ENCODE assay signal across 8 cellular contexts in the genomic region with DNA sequence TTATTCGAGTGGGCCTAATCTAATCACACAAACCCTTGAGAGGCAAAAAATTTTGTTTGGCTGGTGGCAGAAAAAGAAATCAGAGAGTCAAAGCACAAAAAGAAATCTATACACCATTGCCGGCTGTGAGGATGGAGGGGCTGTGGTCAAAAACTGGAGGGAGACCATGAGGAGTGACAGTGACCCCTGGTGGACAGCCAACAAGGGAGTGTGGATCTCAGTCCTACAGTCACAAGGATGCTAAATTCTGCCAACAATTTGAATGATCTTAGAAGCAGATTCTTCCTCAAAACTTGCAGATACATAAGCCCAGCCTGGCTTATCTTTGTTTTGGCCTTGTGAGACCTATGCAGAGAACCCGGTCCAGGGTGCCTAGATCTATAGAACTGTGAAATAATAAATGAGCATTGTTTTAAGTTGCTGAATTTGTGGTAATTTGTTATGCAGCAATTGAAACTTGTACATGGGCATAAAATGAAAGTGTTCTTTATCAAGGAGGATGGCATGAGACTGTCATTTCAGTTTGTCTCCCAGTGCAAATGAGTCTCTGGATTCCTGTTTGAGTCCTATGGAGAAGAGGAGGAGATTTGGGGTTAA.
DNase-seq lines count a peak whose midpoint lies in the region; ATAC-seq and TF ChIP-seq lines count a peak whose summit lies in the region.

No MANE protein-coding gene starts in this region.

- H3K4me3 ChIP-seq in LNCaP clone FGC (ENCODE audit: low read depth, low read length) (no peak overlapping the region), WERI-Rb-1 (ENCODE audit: low read depth, low read length) (no peak overlapping the region), fibroblast of the aortic adventitia (ENCODE audit: low read depth, low read length) (no peak overlapping the region)

- TF ChIP-seq CTCF in LNCaP clone FGC (IDR thresholded peaks at IDR 0.05; ENCODE audit: control insufficient read depth, extremely low read depth, insufficient read depth) (peak; percentile 31; the same call in 1 of the 2 replicates), WERI-Rb-1 (IDR thresholded peaks at IDR 0.05; ENCODE audit: low read depth, low read length) (peak; percentile 84), fibroblast of the aortic adventitia (IDR thresholded peaks at IDR 0.05; ENCODE audit: insufficient read depth, low read length) (peak; percentile 40)

- no peaks in the 10 kb centered on the region for H3K36me3 ChIP-seq in WERI-Rb-1

- H3K27ac ChIP-seq in WERI-Rb-1, result no peak overlapping the region

- no peaks in the 10 kb centered on the region for H3K27me3 ChIP-seq in WERI-Rb-1 (ENCODE audit: insufficient read depth, low read depth, severe bottlenecking)

- H3K9me3 ChIP-seq in WERI-Rb-1 (ENCODE audit: severe bottlenecking), result no peaks in the 10 kb centered on the region

- ATAC-seq in GM21619 (IDR thresholded peaks at IDR 0.05; ENCODE audit: unreplicated experiment), result peak; percentile 88

- DNase-seq in NCI-H2081 (lab: John Stamatoyannopoulos, UW) (peak; percentile 22 to 60), NCI-H2081 treated with DMSO at 0.1 percent for 48 hours (lab: John Stamatoyannopoulos, UW) (no peak), LNCaP clone FGC (ENCODE audit: low read depth) (no peak), WERI-Rb-1 (peak; percentile 61), fibroblast of the aortic adventitia (ENCODE audit: low read depth) (peak; percentile 8), NCI-H187 treated with DMSO at 0.1 percent for 48 hours (lab: John Stamatoyannopoulos, UW) (no peak)
- peak; percentile 59 for DNase-seq in stimulated activated CD8-positive, alpha-beta memory T cell treated with anti-CD3 and anti-CD28 coated beads, Interleukin-4, amount 100 ng/mL, for 48 hours

Comparison
In these comparisons a context has a peak if more than half of its experiments do, and no peak if none do; other contexts are left out.
1. DNase-seq: peak in NCI-H2081 (2 of 2), WERI-Rb-1 (single experiment), fibroblast of the aortic adventitia (single experiment) and stimulated activated CD8-positive, alpha-beta memory T cell treated with anti-CD3 and anti-CD28 coated beads, Interleukin-4, amount 100 ng/mL, for 48 hours (single experiment); none in NCI-H2081 treated with DMSO at 0.1 percent for 48 hours (single experiment), LNCaP clone FGC (single experiment) and NCI-H187 treated with DMSO at 0.1 percent for 48 hours (single experiment).
2. CTCF ChIP-seq: peak in every context shown above with its lines; median percentile 84 in WERI-Rb-1; 40 in fibroblast of the aortic adventitia; 31 in LNCaP clone FGC.